Comparison of ENCODE assay signal across 19 cellular contexts in the genomic region with DNA sequence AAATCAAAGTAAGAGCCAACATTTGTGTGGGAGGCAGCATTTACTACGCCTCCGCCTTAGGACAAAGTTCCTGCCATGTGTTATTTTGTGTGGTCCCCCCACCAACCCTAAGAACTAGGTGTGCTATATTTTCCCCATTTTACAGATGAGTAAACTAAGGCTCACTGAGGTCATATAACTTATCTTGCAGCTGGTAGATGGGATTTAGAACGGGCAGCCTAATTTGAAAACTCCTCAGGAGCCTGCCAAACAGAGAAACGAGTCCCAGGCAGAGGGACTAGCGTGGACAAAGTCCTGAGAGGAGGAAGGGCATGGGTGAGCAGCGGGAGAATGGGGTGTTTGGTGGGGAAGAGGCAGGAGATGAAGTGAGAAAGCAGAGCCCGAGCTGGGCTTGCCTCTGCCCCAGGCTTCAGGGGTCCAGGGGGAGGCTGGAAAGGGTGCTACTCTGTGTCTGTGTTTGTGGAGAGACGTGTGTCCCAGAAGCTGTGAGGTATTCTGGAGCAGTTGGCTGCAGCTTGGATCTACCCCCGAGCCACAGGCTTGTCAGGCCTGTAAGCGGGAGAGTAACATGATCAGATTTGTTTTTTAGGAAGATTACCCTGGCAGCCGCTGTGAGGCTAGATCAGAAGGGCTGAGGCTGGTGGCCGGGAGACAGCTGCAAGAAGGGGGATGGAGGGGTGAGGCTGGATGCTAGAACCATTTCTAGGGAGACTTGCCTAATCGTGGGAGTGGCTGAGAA. TPM values are rescaled to one million over a fixed set of nuclear protein-coding genes. Genes with fewer than 3 reads are reported as not detected.
DNase-seq lines count a peak whose midpoint lies in the region; ATAC-seq and TF ChIP-seq lines count a peak whose summit lies in the region.
"Had no signal": no experiment of that assay in that cellular context is flagged by ENCODE, and none has a peak within 500 bp of the region (broad histone marks: within the 10 kb centered on the region; RNA-seq: fewer than 3 reads in every experiment).

No MANE protein-coding gene starts in this region.

- intact Hi-C loops in activated CD4-positive, alpha-beta T cell treated with anti-CD3 and anti-CD28 coated beads for 36 hours (cut with DNase I, micrococcal nuclease), result no loop called here

- no peak for ATAC-seq in activated CD4-positive, alpha-beta T cell treated with anti-CD3 and anti-CD28 coated beads for 36 hours
- ATAC-seq in activated naive CD8-positive, alpha-beta T cell treated with anti-CD3 and anti-CD28 coated beads, Interleukin-2, amount 10 ng/mL, durations not matched to agents 7 days and 5 days (ENCODE audit: low read depth), result no peak
- no peak for ATAC-seq in GM21737 (IDR thresholded peaks at IDR 0.05; ENCODE audit: unreplicated experiment)
- ATAC-seq: PC-3, SK-N-SH treated with all-trans-retinoic acid at 6 μM for 48 hours, WTC11 had no signal

- H3K4me1 Mint-ChIP-seq in activated CD4-positive, alpha-beta T cell treated with anti-CD3 and anti-CD28 coated beads for 36 hours, result peaks cover 75% of the 10 kb centered on the region
- peaks cover 48% of the 10 kb centered on the region for H3K4me1 Mint-ChIP-seq in activated naive CD8-positive, alpha-beta T cell treated with anti-CD3 and anti-CD28 coated beads, Interleukin-2, amount 10 ng/mL, durations not matched to agents 7 days and 5 days
- H3K4me1 Mint-ChIP-seq in osteocyte (ENCODE audit: unreplicated experiment), result peaks cover 21% of the 10 kb centered on the region

- H3K36me3 Mint-ChIP-seq in activated CD4-positive, alpha-beta T cell treated with anti-CD3 and anti-CD28 coated beads for 36 hours (ENCODE audit: low read depth), result peaks cover 75% of the 10 kb centered on the region
- H3K36me3 Mint-ChIP-seq in activated naive CD8-positive, alpha-beta T cell treated with anti-CD3 and anti-CD28 coated beads, Interleukin-2, amount 10 ng/mL, durations not matched to agents 7 days and 5 days, result peaks cover 22% of the 10 kb centered on the region
- H3K36me3 Mint-ChIP-seq in osteocyte (ENCODE audit: unreplicated experiment), result peaks cover 26% of the 10 kb centered on the region

- H3K27me3 Mint-ChIP-seq in activated CD4-positive, alpha-beta T cell treated with anti-CD3 and anti-CD28 coated beads for 36 hours, result no peaks in the 10 kb centered on the region
- H3K27me3 Mint-ChIP-seq in activated naive CD8-positive, alpha-beta T cell treated with anti-CD3 and anti-CD28 coated beads, Interleukin-2, amount 10 ng/mL, durations not matched to agents 7 days and 5 days, result no peaks in the 10 kb centered on the region
- H3K27me3 Mint-ChIP-seq in osteocyte (ENCODE audit: unreplicated experiment), result no peaks in the 10 kb centered on the region

- TF ChIP-seq CTCF in HEK293 (tag by site-specific recombination; IDR thresholded peaks at IDR 0.05), result no peak
- no peak for TF ChIP-seq CTCF in osteocyte (IDR thresholded peaks at IDR 0.05)
- no peak for TF ChIP-seq CTCF in GM20000 (IDR thresholded peaks at IDR 0.05; ENCODE audit: extremely low read depth, missing control alignments)

- H3K9me3 ChIP-seq in HEK293 (ENCODE audit: control insufficient read depth, insufficient read depth, low read depth, low read length), result no peaks in the 10 kb centered on the region

- H3K27ac ChIP-seq in HEK293 (ENCODE audit: extremely low read depth, low read depth, low read length), result no peak overlapping the region
- H3K27ac ChIP-seq: coronary artery had no signal

- H3K36me3 ChIP-seq in HEK293 (ENCODE audit: control insufficient read depth in 2 of 2, insufficient read depth in 1 of 2, low read length in 2 of 2), result peaks cover 7 to 76% of the 10 kb centered on the region in 2 experiments; a peak in 2 of 3 replicates

- no peaks in the 10 kb centered on the region for H3K9me3 Mint-ChIP-seq in activated CD4-positive, alpha-beta T cell treated with anti-CD3 and anti-CD28 coated beads for 36 hours (ENCODE audit: low read depth)
- no peaks in the 10 kb centered on the region for H3K9me3 Mint-ChIP-seq in activated naive CD8-positive, alpha-beta T cell treated with anti-CD3 and anti-CD28 coated beads, Interleukin-2, amount 10 ng/mL, durations not matched to agents 7 days and 5 days
- H3K9me3 Mint-ChIP-seq in osteocyte (ENCODE audit: unreplicated experiment), result no peaks in the 10 kb centered on the region
- H3K9me3 Mint-ChIP-seq: WTC11 had no signal

- POLR2A ChIA-PET in activated CD4-positive, alpha-beta T cell treated with anti-CD3 and anti-CD28 coated beads for 36 hours (lab: Charles Lee), result interaction anchor here (1.3 to 1.4 kb wide), 2 partner anchors 14 to 19 kb away, joined by 3 to 4 read pairs; no protein-coding TSS in a partner anchor
- POLR2A ChIA-PET in HEK293 (lab: Yijun Ruan, JAX), result interaction anchor here (0.9 to 1.2 kb wide), 3 partner anchors 9 to 21 kb away, joined by 3 to 5 read pairs (median 3); no protein-coding TSS in a partner anchor
- POLR2A ChIA-PET in activated naive CD8-positive, alpha-beta T cell treated with anti-CD3 and anti-CD28 coated beads, Interleukin-2, amount 10 ng/mL, durations not matched to agents 7 days and 5 days (lab: Charles Lee), result interaction anchor here (0.6 to 4.3 kb wide), 6 partner anchors 8 to 112 kb away, joined by 3 to 32 read pairs (median 4); no protein-coding TSS in a partner anchor

- peaks cover 5% of the 10 kb centered on the region; the same call in 1 of the 2 replicates for H3K4me1 ChIP-seq in HEK293 (ENCODE audit: control insufficient read depth, insufficient read depth, low read length)

- no peak for DNase-seq in activated CD4-positive, alpha-beta T cell treated with anti-CD3 and anti-CD28 coated beads for 36 hours
- DNase-seq in activated CD4-positive, alpha-beta T cell treated with anti-CD3 and anti-CD28 coated beads, Interleukin-2, amount 50 U/mL, for 4 hours, result no peak
- no peak for DNase-seq in activated naive CD8-positive, alpha-beta T cell treated with anti-CD3 and anti-CD28 coated beads, Interleukin-2, amount 10 ng/mL, durations not matched to agents 7 days and 5 days
- DNase-seq in osteocyte (ENCODE audit: extremely low spot score, unreplicated experiment), result no peak
- DNase-seq in GM20000 (ENCODE audit: low spot score), result no peak
- DNase-seq in NCI-H1694 treated with DMSO at 0.1 percent for 48 hours (lab: John Stamatoyannopoulos, UW), result no peak
- DNase-seq: aorta; COR-L47; GF-D8; NCI-H1694; NCI-H510A; PC-3; stimulated activated CD4-positive, alpha-beta T cell treated with anti-CD3 and anti-CD28 coated beads, Interleukin-15, amount 100 ng/mL, for 24 hours had no signal

- no peak overlapping the region for H3K4me3 Mint-ChIP-seq in activated CD4-positive, alpha-beta T cell treated with anti-CD3 and anti-CD28 coated beads for 36 hours
- peak overlapping the region; percentile 20 for H3K4me3 Mint-ChIP-seq in activated naive CD8-positive, alpha-beta T cell treated with anti-CD3 and anti-CD28 coated beads, Interleukin-2, amount 10 ng/mL, durations not matched to agents 7 days and 5 days
- no peak overlapping the region for H3K4me3 Mint-ChIP-seq in osteocyte (ENCODE audit: unreplicated experiment)
- H3K4me3 Mint-ChIP-seq: WTC11 had no signal

- H3K27ac Mint-ChIP-seq in activated CD4-positive, alpha-beta T cell treated with anti-CD3 and anti-CD28 coated beads for 36 hours, result peak overlapping the region; percentile 77
- peak overlapping the region; percentile 63 for H3K27ac Mint-ChIP-seq in activated naive CD8-positive, alpha-beta T cell treated with anti-CD3 and anti-CD28 coated beads, Interleukin-2, amount 10 ng/mL, durations not matched to agents 7 days and 5 days
- peak overlapping the region; percentile 21 for H3K27ac Mint-ChIP-seq in osteocyte (ENCODE audit: unreplicated experiment)

- no peak overlapping the region for H3K4me3 ChIP-seq in HEK293 (ENCODE audit: low read depth, low read length)
- H3K4me3 ChIP-seq: coronary artery had no signal

- CTCF ChIA-PET in activated CD4-positive, alpha-beta T cell treated with anti-CD3 and anti-CD28 coated beads for 36 hours (lab: Charles Lee), result interaction anchor here (1.2 to 1.9 kb wide), 6 partner anchors 9 to 152 kb away, joined by 4 to 10 read pairs (median 5); a partner anchor contains a TSS
- CTCF ChIA-PET in HEK293 (lab: Yijun Ruan, JAX), result interaction anchor here (0.7 to 1.6 kb wide), 7 partner anchors 19 to 1303 kb away, joined by 3 to 8 read pairs (median 3); no protein-coding TSS in a partner anchor

TF ChIP-seq in HEK293, 187 proteins besides CTCF, POLR2A, EP300 and RAD21:
- TF ChIP-seq ZNF133 (tag by site-specific recombination; IDR thresholded peaks at IDR 0.05) (no peak), ZFHX2 (tag by site-specific recombination; conservative IDR thresholded peaks at IDR 0.05) (peak; percentile 46; the same call in 1 of the 2 replicates)

RNA-seq across cellular contexts. Expression of a gene that starts 5.0 kb away (rescaled TPM):
- total RNA-seq in activated CD4-positive, alpha-beta T cell treated with anti-CD3 and anti-CD28 coated beads for 36 hours, result 100 to 1,000 TPM; 168 to 174 TPM
- 100 to 1,000 TPM; 333 to 343 TPM for total RNA-seq in activated naive CD8-positive, alpha-beta T cell treated with anti-CD3 and anti-CD28 coated beads, Interleukin-2, amount 10 ng/mL, durations not matched to agents 7 days and 5 days
- 96.1 and 107 TPM in 2 replicates for total RNA-seq in osteocyte

RNA-seq across cellular contexts. Expression of a gene that starts 20.1 kb away (rescaled TPM):
- 10 to 100 TPM; 49.4 to 58.6 TPM for total RNA-seq in activated CD4-positive, alpha-beta T cell treated with anti-CD3 and anti-CD28 coated beads for 36 hours
- 10 to 100 TPM; 30.4 to 37.3 TPM for total RNA-seq in activated naive CD8-positive, alpha-beta T cell treated with anti-CD3 and anti-CD28 coated beads, Interleukin-2, amount 10 ng/mL, durations not matched to agents 7 days and 5 days
- 15.0 and 16.7 TPM in 2 replicates for total RNA-seq in osteocyte

RNA-seq across cellular contexts. Expression of a gene that starts 35.3 kb away (rescaled TPM):
- 10 to 100 TPM; 31.8 to 37.3 TPM for total RNA-seq in activated CD4-positive, alpha-beta T cell treated with anti-CD3 and anti-CD28 coated beads for 36 hours
- total RNA-seq in activated naive CD8-positive, alpha-beta T cell treated with anti-CD3 and anti-CD28 coated beads, Interleukin-2, amount 10 ng/mL, durations not matched to agents 7 days and 5 days, result 1 to 10 TPM; 7.2 TPM
- 1.0 TPM in 2 replicates for total RNA-seq in osteocyte

RNA-seq across cellular contexts. Expression of a gene that starts 38.1 kb away (rescaled TPM):
- 1 to 10 TPM; 1.6 to 1.7 TPM for total RNA-seq in activated CD4-positive, alpha-beta T cell treated with anti-CD3 and anti-CD28 coated beads for 36 hours
- total RNA-seq in activated naive CD8-positive, alpha-beta T cell treated with anti-CD3 and anti-CD28 coated beads, Interleukin-2, amount 10 ng/mL, durations not matched to agents 7 days and 5 days, result 1 to 10 TPM; 1.8 to 2.0 TPM
- total RNA-seq in osteocyte, result 66.1 and 66.9 TPM in 2 replicates
- total RNA-seq: mononuclear cell had no signal

RNA-seq across cellular contexts. Expression of a gene that starts 42.5 kb away (rescaled TPM):
- 100 to 1,000 TPM; 337 to 396 TPM for total RNA-seq in activated CD4-positive, alpha-beta T cell treated with anti-CD3 and anti-CD28 coated beads for 36 hours
- total RNA-seq in activated naive CD8-positive, alpha-beta T cell treated with anti-CD3 and anti-CD28 coated beads, Interleukin-2, amount 10 ng/mL, durations not matched to agents 7 days and 5 days, result 100 to 1,000 TPM; 182 to 189 TPM
- total RNA-seq in osteocyte, result 144 TPM in 2 replicates

Comparison
In these comparisons a context has a peak if more than half of its experiments do, and no peak if none do; other contexts are left out.
1. H3K27ac Mint-ChIP-seq: peak in every context shown above with its lines; median percentile 77 in activated CD4-positive, alpha-beta T cell treated with anti-CD3 and anti-CD28 coated beads for 36 hours; 63 in activated naive CD8-positive, alpha-beta T cell treated with anti-CD3 and anti-CD28 coated beads, Interleukin-2, amount 10 ng/mL, durations not matched to agents 7 days and 5 days; 21 in osteocyte.